ENCODE assay signal across 28 cellular contexts in genomic region chr2:46479265-46479664, GRCh38. TPM values are rescaled to one million over a fixed set of nuclear protein-coding genes. Genes with fewer than 3 reads are reported as not detected.
"Had no signal": no experiment of that assay in that cellular context is flagged by ENCODE, and none has a peak within 500 bp of the region (broad histone marks: within the 10 kb centered on the region; RNA-seq: fewer than 3 reads in every experiment).

Gene TMEM247, plus strand, starts transcription at chr2:46479565.

- DNase-seq: effector CD8-positive, alpha-beta T cell; endodermal cell; foreskin fibroblast; gastrocnemius medialis; left ventricle myocardium superior; lower lobe of right lung; stimulated activated CD4-positive, alpha-beta T cell treated with anti-CD3 and anti-CD28 coated beads, Interleukin-12 subunit alpha, Interleukin-12 subunit beta, amount 100 ng/mL, for 4 hours; stimulated activated CD4-positive, alpha-beta T cell treated with anti-CD3 and anti-CD28 coated beads, Interleukin-1b, Interleukin-23, amount 100 ng/mL, for 48 hours; stimulated activated CD4-positive, alpha-beta T cell treated with anti-CD3 and anti-CD28 coated beads, Interleukin-4, amount 100 ng/mL, for 1 hour; stimulated activated CD8-positive, alpha-beta memory T cell treated with anti-CD3 and anti-CD28 coated beads, Interleukin-4, amount 100 ng/mL, for 48 hours; stimulated activated naive CD4-positive, alpha-beta T cell; stimulated activated naive CD8-positive, alpha-beta T cell treated with anti-CD3 and anti-CD28 coated beads, Interleukin-15, amount 100 ng/mL, for 72 hours; thyroid gland had no signal

- H3K4me1 ChIP-seq: gastrocnemius medialis, prostate gland, right atrium auricular region, suprapubic skin had no signal

- H3K27me3 ChIP-seq: gastrocnemius medialis, right atrium auricular region, suprapubic skin, thyroid gland had no signal

- H3K4me3 Mint-ChIP-seq: endodermal cell; natural killer cell; stimulated activated naive CD8-positive, alpha-beta T cell treated with anti-CD3 and anti-CD28 coated beads, Interleukin-15, amount 100 ng/mL, for 72 hours; type B pancreatic cell had no signal

- H3K27ac Mint-ChIP-seq: endodermal cell, natural killer cell, type B pancreatic cell had no signal

- ATAC-seq: esophagus mucosa; gastrocnemius medialis; left ventricle myocardium superior; lower lobe of right lung; natural killer cell; sciatic nerve; stimulated activated naive CD8-positive, alpha-beta T cell treated with anti-CD3 and anti-CD28 coated beads, Interleukin-15, amount 100 ng/mL, for 72 hours had no signal

- H3K27me3 Mint-ChIP-seq: stimulated activated naive CD8-positive, alpha-beta T cell treated with anti-CD3 and anti-CD28 coated beads, Interleukin-15, amount 100 ng/mL, for 72 hours had no signal

- H3K36me3 Mint-ChIP-seq: natural killer cell, type B pancreatic cell had no signal

- H3K4me3 ChIP-seq: gastrocnemius medialis, lower lobe of right lung, prostate gland, right atrium auricular region, smooth muscle cell, suprapubic skin, thyroid gland had no signal

- H3K36me3 ChIP-seq: gastrocnemius medialis, lower lobe of right lung, prostate gland, right atrium auricular region, suprapubic skin, thyroid gland had no signal

- H3K9me3 ChIP-seq: gastrocnemius medialis, lower lobe of right lung, prostate gland, right atrium auricular region, suprapubic skin, thyroid gland had no signal

- H3K27ac ChIP-seq: epithelial cell of prostate, gastrocnemius medialis, lower lobe of right lung, prostate gland, right atrium auricular region, suprapubic skin, thyroid gland had no signal

- H3K4me1 Mint-ChIP-seq: endodermal cell had no signal

RNA-seq across cellular contexts. Expression of gene TMEM247, which starts in this region (rescaled TPM):
- total RNA-seq: endodermal cell, esophagus mucosa, gastrocnemius medialis, glomerular endothelial cell, left ventricle myocardium superior, lower lobe of right lung, mononuclear cell, natural killer cell, osteocyte, right atrium auricular region, sciatic nerve, smooth muscle cell, suprapubic skin, thyroid gland, urinary bladder had no signal
- polyA plus RNA-seq: keratinocyte, neural cell, smooth muscle cell, urinary bladder had no signal
